ENCODE assay signal across 11 cellular contexts in the genomic region with DNA sequence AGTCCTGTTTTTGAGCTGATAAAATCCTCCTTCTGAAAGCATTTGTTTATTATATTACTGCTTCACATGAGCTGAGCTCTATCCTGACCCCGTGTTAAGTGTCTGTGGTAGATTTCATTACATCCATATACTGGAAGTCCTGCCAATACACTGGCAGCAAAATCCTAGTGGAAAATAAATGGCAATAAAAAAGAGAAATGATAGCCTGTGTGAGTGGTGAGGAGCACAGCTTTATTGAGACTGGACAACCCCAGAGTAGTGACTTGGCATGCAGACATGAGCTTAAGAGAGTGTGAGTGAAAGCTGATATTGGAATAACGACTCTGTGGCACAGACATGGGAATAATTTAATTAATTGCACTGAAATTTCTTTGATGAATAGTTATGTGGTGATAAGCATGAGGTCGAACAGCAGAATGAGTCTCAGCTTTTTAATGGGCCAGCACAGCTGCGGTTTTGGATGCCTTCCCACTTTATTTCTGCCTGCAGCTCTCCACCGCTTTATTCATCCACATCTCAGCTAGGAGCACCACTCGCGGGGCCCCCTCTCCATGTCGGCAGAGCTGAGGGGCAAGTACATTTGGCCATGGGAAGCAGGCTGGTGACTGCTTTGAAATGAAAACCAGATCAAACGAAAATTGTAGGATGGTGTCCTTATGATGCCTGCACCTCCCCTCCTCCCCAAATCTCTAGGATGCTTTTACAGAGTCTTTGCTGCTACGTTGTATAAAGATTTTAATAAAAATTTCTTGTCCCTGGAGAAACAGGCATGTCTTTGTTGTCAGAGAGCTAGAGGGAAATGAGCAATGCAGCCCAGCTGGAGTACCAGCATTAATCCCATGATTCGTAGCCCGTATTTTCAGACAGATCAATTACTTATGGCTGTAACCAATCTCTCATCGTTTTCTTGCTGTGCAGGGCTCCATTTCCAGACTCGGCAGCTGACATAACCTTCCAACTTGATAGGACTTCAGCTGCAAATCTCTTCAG.
DNase-seq lines count a peak whose midpoint lies in the region; ATAC-seq and TF ChIP-seq lines count a peak whose summit lies in the region.
"Had no signal": no experiment of that assay in that cellular context is flagged by ENCODE, and none has a peak within 500 bp of the region (broad histone marks: within the 10 kb centered on the region; RNA-seq: fewer than 3 reads in every experiment).

No MANE protein-coding gene starts in this region.

- no peak for TF ChIP-seq CTCF in coronary artery (IDR thresholded peaks at IDR 0.05)
- TF ChIP-seq CTCF in neural progenitor cell (IDR thresholded peaks at IDR 0.05): no peak
- TF ChIP-seq CTCF in esophagus muscularis mucosa (IDR thresholded peaks at IDR 0.05): no peak
- TF ChIP-seq CTCF in Caco-2 (IDR thresholded peaks at IDR 0.05; ENCODE audit: insufficient read depth in 1 of 2, low read depth in 1 of 2, low read length in 1 of 2, severe bottlenecking in 1 of 2, unreplicated experiment in 1 of 2): no peak

- H3K27me3 Mint-ChIP-seq in neural progenitor cell (ENCODE audit: insufficient read depth, low read depth) (peaks cover 2% of the 10 kb centered on the region), Caco-2 (ENCODE audit: insufficient read depth, unreplicated experiment) (peaks cover 5% of the 10 kb centered on the region)
- H3K27me3 Mint-ChIP-seq in activated T-helper 1 cell treated with anti-CD3 and anti-CD28 coated beads, Interleukin-12 subunit alpha, Interleukin-12 subunit beta, Interleukin-2, Interleukin-4 antibody, amounts not matched to agents 30 ng/mL and 10 ng/mL and 1 ng/mL, durations not matched to agents 14 hours and 24 hours and 36 hours (ENCODE audit: insufficient read depth): no peaks in the 10 kb centered on the region
- H3K27me3 Mint-ChIP-seq: activated CD4-positive, alpha-beta memory T cell treated with anti-CD3 and anti-CD28 coated beads for 36 hours had no signal

- H3K4me3 Mint-ChIP-seq in neural progenitor cell (no peak overlapping the region), Caco-2 (ENCODE audit: unreplicated experiment) (no peak overlapping the region)
- H3K4me3 Mint-ChIP-seq in activated T-helper 1 cell treated with anti-CD3 and anti-CD28 coated beads, Interleukin-12 subunit alpha, Interleukin-12 subunit beta, Interleukin-2, Interleukin-4 antibody, amounts not matched to agents 30 ng/mL and 10 ng/mL and 1 ng/mL, durations not matched to agents 14 hours and 24 hours and 36 hours: no peak overlapping the region
- H3K4me3 Mint-ChIP-seq: activated CD4-positive, alpha-beta memory T cell treated with anti-CD3 and anti-CD28 coated beads for 36 hours had no signal

- peaks cover 3% of the 10 kb centered on the region for H4K20me1 ChIP-seq in neural progenitor cell (ENCODE audit: low read depth)

- H3K36me3 ChIP-seq in neural progenitor cell (no peaks in the 10 kb centered on the region), esophagus muscularis mucosa (no peaks in the 10 kb centered on the region), Caco-2 (ENCODE audit: control insufficient read depth, insufficient read depth, low read length) (no peaks in the 10 kb centered on the region)

- DNase-seq in DMS 273 (lab: John Stamatoyannopoulos, UW; ENCODE audit: unreplicated experiment) (peak; percentile 90), NCI-H2107 treated with DMSO at 0.1 percent for 48 hours (lab: John Stamatoyannopoulos, UW; ENCODE audit: unreplicated experiment) (peak; percentile 99), coronary artery (ENCODE audit: low spot score) (no peak), neural progenitor cell (ENCODE audit: low spot score) (no peak), esophagus muscularis mucosa (ENCODE audit: extremely low spot score) (no peak), Caco-2 (no peak)
- DNase-seq in activated T-helper 1 cell treated with anti-CD3 and anti-CD28 coated beads, Interleukin-12 subunit alpha, Interleukin-12 subunit beta, Interleukin-2, Interleukin-4 antibody, amounts not matched to agents 30 ng/mL and 10 ng/mL and 1 ng/mL, durations not matched to agents 14 hours and 24 hours and 36 hours (ENCODE audit: low spot score): no peak
- DNase-seq: activated CD4-positive, alpha-beta memory T cell treated with anti-CD3 and anti-CD28 coated beads for 36 hours; cerebellar nuclear complex; stimulated activated CD4-positive, alpha-beta T cell treated with anti-CD3 and anti-CD28 coated beads, Interleukin-4, amount 100 ng/mL, for 1 hour had no signal

- H3K4me1 ChIP-seq in neural progenitor cell (peaks cover 27% of the 10 kb centered on the region), esophagus muscularis mucosa (peaks cover 14 to 40% (median 38%) of the 10 kb centered on the region in 4 donors), Caco-2 (no peaks in the 10 kb centered on the region)

- H2AFZ ChIP-seq in neural progenitor cell (replicated peaks): no peak overlapping the region

- H3F3A ChIP-seq in neural progenitor cell (ENCODE audit: low read depth): no peaks in the 10 kb centered on the region

- CTCF ChIA-PET in Caco-2 (lab: Charles Lee): no interaction called here

- no peak overlapping the region for H3K9ac ChIP-seq in neural progenitor cell

- H3K4me2 ChIP-seq in neural progenitor cell: no peak overlapping the region

- BruUV-seq in Caco-2 (replicated peaks; lab: Mats Ljungman, UMichigan): no TSS peak

- H3K27me3 ChIP-seq in neural progenitor cell: no peaks in the 10 kb centered on the region
- no peaks in the 10 kb centered on the region for H3K27me3 ChIP-seq in esophagus muscularis mucosa
- H3K27me3 ChIP-seq in Caco-2 (replicated peaks; ENCODE audit: control insufficient read depth, insufficient read depth, low read length): no peaks in the 10 kb centered on the region; the same call in 1 of the 2 replicates

- intact Hi-C loops in esophagus muscularis mucosa (cut with DNase I) (no loop called here), Caco-2 (cut with micrococcal nuclease; ENCODE audit: unreplicated experiment) (no loop called here)
- intact Hi-C loops in activated T-helper 1 cell treated with anti-CD3 and anti-CD28 coated beads, Interleukin-12 subunit alpha, Interleukin-12 subunit beta, Interleukin-2, Interleukin-4 antibody, amounts not matched to agents 30 ng/mL and 10 ng/mL and 1 ng/mL, durations not matched to agents 14 hours and 24 hours and 36 hours (cut with micrococcal nuclease): no loop called here

- peak overlapping the region; percentile 15 for H3K27ac Mint-ChIP-seq in neural progenitor cell
- H3K27ac Mint-ChIP-seq in activated T-helper 1 cell treated with anti-CD3 and anti-CD28 coated beads, Interleukin-12 subunit alpha, Interleukin-12 subunit beta, Interleukin-2, Interleukin-4 antibody, amounts not matched to agents 30 ng/mL and 10 ng/mL and 1 ng/mL, durations not matched to agents 14 hours and 24 hours and 36 hours: no peak overlapping the region
- no peak overlapping the region for H3K27ac Mint-ChIP-seq in Caco-2 (ENCODE audit: unreplicated experiment)
- H3K27ac Mint-ChIP-seq: activated CD4-positive, alpha-beta memory T cell treated with anti-CD3 and anti-CD28 coated beads for 36 hours had no signal

- H3K27ac ChIP-seq in coronary artery (no peak overlapping the region), neural progenitor cell (no peak overlapping the region), esophagus muscularis mucosa (replicated peaks in 1 of 4) (no peak overlapping the region)

- no peak for TF ChIP-seq EP300 in esophagus muscularis mucosa (IDR thresholded peaks at IDR 0.05)

- no peak for ATAC-seq in GM18505 (IDR thresholded peaks at IDR 0.05; ENCODE audit: unreplicated experiment)

- H3K4me3 ChIP-seq in coronary artery (peak overlapping the region; percentile 29), neural progenitor cell (no peak overlapping the region), esophagus muscularis mucosa (peak overlapping the region in 2 of 4 donors; percentile 6 to 31), Caco-2 (ENCODE audit: low read depth, low read length) (no peak overlapping the region)

- no peaks in the 10 kb centered on the region for H3K79me2 ChIP-seq in neural progenitor cell (ENCODE audit: low read depth)

- H3K9me3 ChIP-seq in neural progenitor cell (ENCODE audit: low read depth) (no peaks in the 10 kb centered on the region), esophagus muscularis mucosa (peaks cover 0 to 1% (median under 1%) of the 10 kb centered on the region in 4 donors), Caco-2 (no peaks in the 10 kb centered on the region)

- H3K4me1 Mint-ChIP-seq in neural progenitor cell (peaks cover 55% of the 10 kb centered on the region), Caco-2 (ENCODE audit: low read depth, unreplicated experiment) (no peaks in the 10 kb centered on the region)
- no peaks in the 10 kb centered on the region for H3K4me1 Mint-ChIP-seq in activated T-helper 1 cell treated with anti-CD3 and anti-CD28 coated beads, Interleukin-12 subunit alpha, Interleukin-12 subunit beta, Interleukin-2, Interleukin-4 antibody, amounts not matched to agents 30 ng/mL and 10 ng/mL and 1 ng/mL, durations not matched to agents 14 hours and 24 hours and 36 hours (ENCODE audit: low read depth)

- WGBS in esophagus muscularis mucosa: 43% methylated on average over 14 of the region's 14 CpGs

- no peak for TF ChIP-seq POLR2A in GM18505 (IDR thresholded peaks at IDR 0.05; ENCODE audit: borderline replicate concordance, extremely low read depth, insufficient read depth, insufficient read length)
- TF ChIP-seq POLR2A in esophagus muscularis mucosa (IDR thresholded peaks at IDR 0.05; ENCODE audit: low read depth): no peak

- POLR2A ChIA-PET in Caco-2 (lab: Charles Lee): no interaction called here

- H3K9me3 Mint-ChIP-seq in neural progenitor cell (no peaks in the 10 kb centered on the region), Caco-2 (ENCODE audit: unreplicated experiment) (no peaks in the 10 kb centered on the region)
- no peaks in the 10 kb centered on the region for H3K9me3 Mint-ChIP-seq in activated T-helper 1 cell treated with anti-CD3 and anti-CD28 coated beads, Interleukin-12 subunit alpha, Interleukin-12 subunit beta, Interleukin-2, Interleukin-4 antibody, amounts not matched to agents 30 ng/mL and 10 ng/mL and 1 ng/mL, durations not matched to agents 14 hours and 24 hours and 36 hours

- H3K36me3 Mint-ChIP-seq in neural progenitor cell (peaks cover 5% of the 10 kb centered on the region), Caco-2 (ENCODE audit: insufficient read depth, unreplicated experiment) (no peaks in the 10 kb centered on the region)
- no peaks in the 10 kb centered on the region for H3K36me3 Mint-ChIP-seq in activated T-helper 1 cell treated with anti-CD3 and anti-CD28 coated beads, Interleukin-12 subunit alpha, Interleukin-12 subunit beta, Interleukin-2, Interleukin-4 antibody, amounts not matched to agents 30 ng/mL and 10 ng/mL and 1 ng/mL, durations not matched to agents 14 hours and 24 hours and 36 hours (ENCODE audit: low read depth)
- H3K36me3 Mint-ChIP-seq: activated CD4-positive, alpha-beta memory T cell treated with anti-CD3 and anti-CD28 coated beads for 36 hours had no signal

Comparison
In these comparisons a context has a peak if more than half of its experiments do, and no peak if none do; other contexts are left out.
1. DNase-seq: peak in DMS 273 (single experiment) and NCI-H2107 treated with DMSO at 0.1 percent for 48 hours (single experiment); none in coronary artery (single experiment), neural progenitor cell (single experiment), esophagus muscularis mucosa (single experiment), activated T-helper 1 cell treated with anti-CD3 and anti-CD28 coated beads, Interleukin-12 subunit alpha, Interleukin-12 subunit beta, Interleukin-2, Interleukin-4 antibody, amounts not matched to agents 30 ng/mL and 10 ng/mL and 1 ng/mL, durations not matched to agents 14 hours and 24 hours and 36 hours (single experiment) and Caco-2 (0 of 2).